8 cellular contexts compared by ENCODE assay signal in genomic region chr21:44013380-44014088, GRCh38. TPM values are rescaled to one million over a fixed set of nuclear protein-coding genes. Genes with fewer than 3 reads are reported as not detected.
DNase-seq lines count a peak whose midpoint lies in the region; ATAC-seq and TF ChIP-seq lines count a peak whose summit lies in the region.

No MANE protein-coding gene starts in this region.

- H2AFZ ChIP-seq in Loucy (ENCODE audit: low read length): no peak overlapping the region

- H4K20me1 ChIP-seq in Loucy (ENCODE audit: insufficient read depth, low read length, poor library complexity, severe bottlenecking): peaks cover 49% of the 10 kb centered on the region

- no peaks in the 10 kb centered on the region for H3K9me3 Mint-ChIP-seq in progenitor cell of endocrine pancreas (ENCODE audit: low read depth)

- peaks cover 70% of the 10 kb centered on the region for H3K79me2 ChIP-seq in Loucy (ENCODE audit: insufficient read depth, low read length)

- no peaks in the 10 kb centered on the region for H3K9me3 ChIP-seq in Loucy (ENCODE audit: insufficient read depth, low read depth, low read length)

- peaks cover 8% of the 10 kb centered on the region; the same call in 1 of the 2 replicates for H3F3A ChIP-seq in Loucy (ENCODE audit: low read depth)

- H3K27me3 Mint-ChIP-seq in progenitor cell of endocrine pancreas: no peaks in the 10 kb centered on the region

- no peaks in the 10 kb centered on the region for H3K36me3 ChIP-seq in Loucy (ENCODE audit: insufficient read depth, low read length)

- H3K4me3 Mint-ChIP-seq in progenitor cell of endocrine pancreas (ENCODE audit: low read depth): peak overlapping the region; percentile 76

- TF ChIP-seq CTCF in Loucy (conservative IDR thresholded peaks at IDR 0.05; ENCODE audit: low read length) (no peak), fibroblast of pulmonary artery (IDR thresholded peaks at IDR 0.05; ENCODE audit: low read length, missing control alignments) (no peak), progenitor cell of endocrine pancreas (IDR thresholded peaks at IDR 0.05; ENCODE audit: unreplicated experiment) (no peak)

- peaks cover 19% of the 10 kb centered on the region for H3K4me1 Mint-ChIP-seq in progenitor cell of endocrine pancreas (ENCODE audit: low read depth)

- H3K4me3 ChIP-seq in Loucy (ENCODE audit: low read length, poor library complexity, severe bottlenecking) (peak overlapping the region; percentile 79), fibroblast of pulmonary artery (replicated peaks; ENCODE audit: low read depth, low read length) (peak overlapping the region; percentile 71)

- peak overlapping the region; percentile 90 for H3K27ac Mint-ChIP-seq in progenitor cell of endocrine pancreas

- H3K36me3 Mint-ChIP-seq in progenitor cell of endocrine pancreas (ENCODE audit: insufficient read depth): no peaks in the 10 kb centered on the region

- no peaks in the 10 kb centered on the region for H3K9me2 ChIP-seq in Loucy (replicated peaks; ENCODE audit: low read depth, low read length)

- DNase-seq in DMS53 treated with DMSO at 0.1 percent for 48 hours (lab: John Stamatoyannopoulos, UW; ENCODE audit: unreplicated experiment): peak; percentile 0
- DNase-seq in activated T-cell treated with anti-CD3 and anti-CD28 coated beads, Interleukin-2, amount 50 U/mL, for 1 hour: peak; percentile 41
- no peak for DNase-seq in fibroblast of pulmonary artery (ENCODE audit: low read depth)
- DNase-seq in progenitor cell of endocrine pancreas (ENCODE audit: low spot score, unreplicated experiment): no peak
- DNase-seq in LoVo (ENCODE audit: low spot score): no peak

- peaks cover 63% of the 10 kb centered on the region for H3K4me1 ChIP-seq in Loucy (ENCODE audit: insufficient read depth, low read length, poor library complexity, severe bottlenecking)

- H3K27me3 ChIP-seq in Loucy (ENCODE audit: insufficient read depth, low read length, poor library complexity, severe bottlenecking): no peaks in the 10 kb centered on the region

- no peak for ATAC-seq in GM19467 (IDR thresholded peaks at IDR 0.05; ENCODE audit: unreplicated experiment)
- no peak for ATAC-seq in GM19023 (IDR thresholded peaks at IDR 0.05; ENCODE audit: unreplicated experiment)

- peak overlapping the region; percentile 77 for H3K9ac ChIP-seq in Loucy (ENCODE audit: low read depth, low read length, poor library complexity, severe bottlenecking)

- H3K4me2 ChIP-seq in Loucy (ENCODE audit: low read depth, low read length, poor library complexity, severe bottlenecking): peak overlapping the region; percentile 97

RNA-seq across cellular contexts. Expression of gene TRAPPC10, which starts 1.4 kb away (rescaled TPM):
- 40.4 and 42.7 TPM in 2 replicates for total RNA-seq in progenitor cell of endocrine pancreas

Comparison
In these comparisons a context has a peak if more than half of its experiments do, and no peak if none do; other contexts are left out.
1. DNase-seq: peak in DMS53 treated with DMSO at 0.1 percent for 48 hours (single experiment) and activated T-cell treated with anti-CD3 and anti-CD28 coated beads, Interleukin-2, amount 50 U/mL, for 1 hour (single experiment); none in fibroblast of pulmonary artery (single experiment), progenitor cell of endocrine pancreas (single experiment) and LoVo (single experiment).